ENCODE assay signal across 15 cellular contexts in the genomic region with DNA sequence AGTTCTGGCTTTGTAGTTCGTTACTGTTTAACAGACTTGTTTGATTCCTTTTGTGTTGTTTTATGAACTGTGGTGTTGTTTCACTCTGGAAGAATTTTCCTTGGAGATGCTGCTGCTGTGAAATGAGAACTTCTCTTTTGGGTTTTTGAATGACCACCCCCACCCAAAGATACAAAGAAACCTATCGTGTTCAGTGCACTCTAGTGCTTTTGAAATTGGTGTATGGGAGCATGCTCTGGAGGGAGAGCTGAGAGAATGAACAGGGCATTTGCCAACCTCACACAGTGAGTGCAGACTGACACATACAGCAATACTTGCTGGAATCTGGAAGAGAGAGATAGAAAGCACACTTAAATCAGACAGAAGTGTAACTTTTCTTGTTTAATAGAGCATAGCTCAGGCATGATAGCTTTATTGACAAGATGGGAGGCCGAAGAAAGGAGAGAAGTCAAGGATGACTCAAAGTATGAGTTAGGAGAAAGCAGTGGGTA.
DNase-seq lines count a peak whose midpoint lies in the region; ATAC-seq, FAIRE-seq and TF ChIP-seq lines count a peak whose summit lies in the region.
"Had no signal": no experiment of that assay in that cellular context is flagged by ENCODE, and none has a peak within 500 bp of the region (broad histone marks: within the 10 kb centered on the region; RNA-seq: fewer than 3 reads in every experiment).

No MANE protein-coding gene starts in this region.

- H3K4me3 ChIP-seq in adipocyte (ENCODE audit: low read length) (no peak overlapping the region), kidney (ENCODE audit: low read length in 2 of 2) (peak overlapping the region; percentile 24 to 37), thymus (ENCODE audit: low read length) (peak overlapping the region; percentile 3), mucosa of descending colon (no peak overlapping the region)
- H3K4me3 ChIP-seq: heart right ventricle had no signal

- 53% methylated on average over 3 of the region's 3 CpGs for WGBS in thymus

- H3K4me1 ChIP-seq in adipocyte (ENCODE audit: control insufficient read depth, insufficient read depth, low read length) (peaks cover 28% of the 10 kb centered on the region), kidney (ENCODE audit: control insufficient read depth in 1 of 2, insufficient read depth in 1 of 2, low read depth in 1 of 2, low read length in 2 of 2) (peaks cover 9 to 16% of the 10 kb centered on the region in 2 donors), thymus (ENCODE audit: control insufficient read depth, insufficient read depth, low read length) (peaks cover 27% of the 10 kb centered on the region), mucosa of descending colon (ENCODE audit: low read depth) (no peaks in the 10 kb centered on the region)

- TF ChIP-seq CTCF in kidney (IDR thresholded peaks at IDR 0.05; ENCODE audit: borderline replicate concordance, extremely low read depth, insufficient read depth) (no peak), mucosa of descending colon (IDR thresholded peaks at IDR 0.05) (no peak)

- no peak for ATAC-seq in mucosa of descending colon
- ATAC-seq: activated CD8-positive, alpha-beta T cell treated with anti-CD3 and anti-CD28 coated beads, Interleukin-2, amount 10 ng/mL, durations not matched to agents 7 days and 5 days; T-helper 17 cell had no signal

- H3K9ac ChIP-seq in adipocyte (ENCODE audit: low read length) (no peak overlapping the region), kidney (ENCODE audit: low read length in 2 of 2) (peak overlapping the region in 1 of 2 donors; percentile 0)

- DNase-seq in DMS 273 (lab: John Stamatoyannopoulos, UW; ENCODE audit: unreplicated experiment) (peak; percentile 29), DMS 273 treated with DMSO at 0.1 percent for 48 hours (lab: John Stamatoyannopoulos, UW) (no peak), adipocyte (ENCODE audit: low read depth) (peak; percentile 16), kidney (no peak), mucosa of descending colon (no peak), GM12891 (ENCODE audit: insufficient read length, low spot score) (no peak)
- no peak for DNase-seq in activated effector memory CD4-positive, alpha-beta T cell treated with anti-CD3 and anti-CD28 coated beads, Interleukin-2, amount 50 U/mL, for 16 hours
- DNase-seq: 8988T; activated CD8-positive, alpha-beta T cell treated with anti-CD3 and anti-CD28 coated beads, Interleukin-2, amount 10 ng/mL, durations not matched to agents 7 days and 5 days; activated naive CD4-positive, alpha-beta T cell treated with anti-CD3 and anti-CD28 coated beads, Interleukin-2, amount 50 U/mL, for 16 hours; cortex of kidney; HCEC 1CT; T-helper 17 cell had no signal

- no peaks in the 10 kb centered on the region for H3K27me3 ChIP-seq in adipocyte (replicated peaks; ENCODE audit: control insufficient read depth, insufficient read depth, low read length)
- H3K27me3 ChIP-seq in thymus (ENCODE audit: control insufficient read depth, insufficient read depth) = no peaks in the 10 kb centered on the region
- H3K27me3 ChIP-seq: heart right ventricle had no signal

- H3K36me3 ChIP-seq in adipocyte (ENCODE audit: control insufficient read depth, insufficient read depth, low read length, severe bottlenecking) (no peaks in the 10 kb centered on the region), kidney (ENCODE audit: control insufficient read depth in 1 of 2, insufficient read depth in 2 of 2, low read length in 2 of 2) (no peaks in the 10 kb centered on the region), thymus (ENCODE audit: control insufficient read depth, insufficient read depth) (no peaks in the 10 kb centered on the region), mucosa of descending colon (ENCODE audit: low read depth) (no peaks in the 10 kb centered on the region)
- H3K36me3 ChIP-seq: heart right ventricle had no signal

- FAIRE-seq in kidney (lab: Jason Lieb, UNC) (no peak), GM12891 (lab: Jason Lieb, UNC) (no peak)

- H3K27ac ChIP-seq in kidney (ENCODE audit: low read depth in 2 of 2, low read length in 2 of 2) (peak overlapping the region; percentile 62 to 65), thymus (ENCODE audit: low read depth) (peak overlapping the region; percentile 46)

- no peak for TF ChIP-seq POLR2A in GM12891 (IDR thresholded peaks at IDR 0.05; ENCODE audit: low read depth, low read length)

- H3K9me3 ChIP-seq in adipocyte (ENCODE audit: control insufficient read depth, low read length) (no peaks in the 10 kb centered on the region), kidney (ENCODE audit: control insufficient read depth in 1 of 2, low read length in 2 of 2) (no peaks in the 10 kb centered on the region), thymus (ENCODE audit: control insufficient read depth) (no peaks in the 10 kb centered on the region), mucosa of descending colon (no peaks in the 10 kb centered on the region)
- H3K9me3 ChIP-seq: heart right ventricle had no signal

- intact Hi-C loops in kidney (cut with DNase I) = no loop called here
- intact Hi-C loops in mucosa of descending colon (cut with DNase I, micrococcal nuclease) = no loop called here

TF ChIP-seq in GM12891, 5 proteins besides CTCF, POLR2A, EP300 and RAD21:
- TF ChIP-seq POU2F2 (IDR thresholded peaks at IDR 0.05; ENCODE audit: low read depth, low read length) (no peak), TAF1 (IDR thresholded peaks at IDR 0.05; ENCODE audit: low read depth, low read length) (no peak), PAX5 (IDR thresholded peaks at IDR 0.05; ENCODE audit: insufficient read depth, low read length, severe bottlenecking) (no peak), POLR2AphosphoS5 (IDR thresholded peaks at IDR 0.05; ENCODE audit: low read depth, low read length) (no peak), SPI1 (IDR thresholded peaks at IDR 0.05; ENCODE audit: low read depth, low read length) (no peak)

Comparison
In these comparisons a context has a peak if more than half of its experiments do, and no peak if none do; other contexts are left out.
1. DNase-seq: peak in DMS 273 (single experiment) and adipocyte (single experiment); none in DMS 273 treated with DMSO at 0.1 percent for 48 hours (single experiment), kidney (single experiment), activated effector memory CD4-positive, alpha-beta T cell treated with anti-CD3 and anti-CD28 coated beads, Interleukin-2, amount 50 U/mL, for 16 hours (single experiment), mucosa of descending colon (0 of 3) and GM12891 (single experiment).
2. H3K4me3 ChIP-seq: peak in kidney (2 of 2) and thymus (single experiment); none in adipocyte (single experiment) and mucosa of descending colon (single experiment).